Comparison of ENCODE assay signal across 20 cellular contexts in the genomic region with DNA sequence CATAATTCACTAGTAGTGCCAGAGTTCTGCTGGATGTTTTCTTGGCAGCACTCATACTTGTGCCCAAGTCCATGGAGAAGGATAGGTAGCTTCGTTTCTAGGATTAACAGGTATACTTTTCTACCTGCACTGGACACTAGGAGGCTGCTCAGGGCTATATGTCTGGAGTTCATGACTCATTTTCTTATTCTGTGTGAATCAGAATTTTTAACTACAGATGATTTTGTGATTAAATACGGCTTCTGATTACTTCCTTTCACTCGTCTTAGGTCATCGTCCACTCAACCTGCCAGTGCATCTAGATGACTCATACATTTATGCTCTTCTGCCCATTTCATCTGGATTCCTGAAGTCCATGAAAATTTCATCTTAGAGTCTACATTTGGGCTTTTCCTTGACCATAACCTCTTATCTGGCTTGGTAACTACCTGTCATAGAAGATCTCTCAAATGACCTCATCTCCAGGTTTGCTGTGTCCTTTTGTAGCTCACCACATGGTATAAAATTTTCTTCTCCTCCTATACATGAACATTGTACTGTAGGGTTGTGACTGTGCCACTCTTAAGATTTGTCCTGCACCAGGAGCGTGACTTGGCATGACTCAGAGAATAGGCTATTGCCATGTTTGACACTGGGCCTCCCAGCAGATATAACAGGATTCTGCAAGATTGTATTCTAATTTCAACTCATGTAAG.
DNase-seq lines count a peak whose midpoint lies in the region; ATAC-seq and TF ChIP-seq lines count a peak whose summit lies in the region.
"Had no signal": no experiment of that assay in that cellular context is flagged by ENCODE, and none has a peak within 500 bp of the region (broad histone marks: within the 10 kb centered on the region; RNA-seq: fewer than 3 reads in every experiment).

No MANE protein-coding gene starts in this region.

- intact Hi-C loops in left colon (cut with DNase I, micrococcal nuclease): no loop called here
- intact Hi-C loops in activated CD4-positive, alpha-beta memory T cell treated with anti-CD3 and anti-CD28 coated beads for 36 hours (cut with micrococcal nuclease): no loop called here

- peaks cover 3% of the 10 kb centered on the region for H3K36me3 Mint-ChIP-seq in activated CD4-positive, alpha-beta memory T cell treated with anti-CD3 and anti-CD28 coated beads for 36 hours

- no peak overlapping the region for H3K4me3 Mint-ChIP-seq in activated CD4-positive, alpha-beta memory T cell treated with anti-CD3 and anti-CD28 coated beads for 36 hours
- H3K4me3 Mint-ChIP-seq: dendritic cell treated with granulocyte-macrophage colony-stimulating factor and Interleukin-4, amounts not matched to agents 40 ng/mL and 50 ng/mL, for 4 days had no signal

- H3K9me3 Mint-ChIP-seq in activated CD4-positive, alpha-beta memory T cell treated with anti-CD3 and anti-CD28 coated beads for 36 hours: peaks cover 9% of the 10 kb centered on the region

- peak; percentile 84 for ATAC-seq in left colon
- ATAC-seq: K562 had no signal

- TF ChIP-seq CTCF in cardiac fibroblast (IDR thresholded peaks at IDR 0.05; ENCODE audit: low read depth, low read length): peak; percentile 17

- DNase-seq in EL (peak; percentile 78), M059J (ENCODE audit: low read depth) (peak; percentile 85), cardiac fibroblast (ENCODE audit: low read depth in 2 of 2) (peak in 1 of 2 donors; percentile 45), left colon (no peak), AG08396 (ENCODE audit: low spot score) (no peak)
- no peak for DNase-seq in activated CD4-positive, alpha-beta memory T cell treated with anti-CD3 and anti-CD28 coated beads for 36 hours
- DNase-seq in activated naive CD4-positive, alpha-beta T cell treated with Interleukin-2 at 50 U/mL for 16 hours: no peak
- DNase-seq in activated effector memory CD4-positive, alpha-beta T cell treated with anti-CD3 and anti-CD28 coated beads, Interleukin-2, amount 50 U/mL, for 16 hours: no peak
- DNase-seq: activated gamma-delta T cell, anterior cingulate cortex, COR-L47, GDM1, NCI-H1105 treated with DMSO at 0.1 percent for 48 hours, NCI-H526, retina, stomach, T1000 had no signal

- POLR2A ChIA-PET in activated CD4-positive, alpha-beta memory T cell treated with anti-CD3 and anti-CD28 coated beads for 36 hours (lab: Charles Lee): no interaction called here

- no peaks in the 10 kb centered on the region for H3K4me1 Mint-ChIP-seq in activated CD4-positive, alpha-beta memory T cell treated with anti-CD3 and anti-CD28 coated beads for 36 hours (ENCODE audit: low read depth)

- no peak overlapping the region for H3K4me3 ChIP-seq in cardiac fibroblast (replicated peaks in 1 of 2; ENCODE audit: low read depth in 2 of 2, low read length in 2 of 2)
- H3K4me3 ChIP-seq: K562, stomach, vagina had no signal

- H3K27ac Mint-ChIP-seq in activated CD4-positive, alpha-beta memory T cell treated with anti-CD3 and anti-CD28 coated beads for 36 hours: no peak overlapping the region
- H3K27ac Mint-ChIP-seq: dendritic cell treated with granulocyte-macrophage colony-stimulating factor and Interleukin-4, amounts not matched to agents 40 ng/mL and 50 ng/mL, for 4 days had no signal

- peaks cover 5% of the 10 kb centered on the region for H3K27me3 Mint-ChIP-seq in activated CD4-positive, alpha-beta memory T cell treated with anti-CD3 and anti-CD28 coated beads for 36 hours
- H3K27me3 Mint-ChIP-seq: dendritic cell treated with granulocyte-macrophage colony-stimulating factor and Interleukin-4, amounts not matched to agents 40 ng/mL and 50 ng/mL, for 4 days had no signal

- CTCF ChIA-PET in activated CD4-positive, alpha-beta memory T cell treated with anti-CD3 and anti-CD28 coated beads for 36 hours (lab: Charles Lee): interaction anchor here (0.6 to 1.3 kb wide), 2 partner anchors 88 to 89 kb away, joined by 3 read pairs; no protein-coding TSS in a partner anchor

Comparison
In these comparisons a context has a peak if more than half of its experiments do, and no peak if none do; other contexts are left out.
1. DNase-seq: peak in EL (single experiment) and M059J (single experiment); none in left colon (0 of 2), activated CD4-positive, alpha-beta memory T cell treated with anti-CD3 and anti-CD28 coated beads for 36 hours (single experiment), activated naive CD4-positive, alpha-beta T cell treated with Interleukin-2 at 50 U/mL for 16 hours (single experiment), AG08396 (single experiment) and activated effector memory CD4-positive, alpha-beta T cell treated with anti-CD3 and anti-CD28 coated beads, Interleukin-2, amount 50 U/mL, for 16 hours (single experiment).